ENCODE assay signal across 8 cellular contexts in the genomic region with DNA sequence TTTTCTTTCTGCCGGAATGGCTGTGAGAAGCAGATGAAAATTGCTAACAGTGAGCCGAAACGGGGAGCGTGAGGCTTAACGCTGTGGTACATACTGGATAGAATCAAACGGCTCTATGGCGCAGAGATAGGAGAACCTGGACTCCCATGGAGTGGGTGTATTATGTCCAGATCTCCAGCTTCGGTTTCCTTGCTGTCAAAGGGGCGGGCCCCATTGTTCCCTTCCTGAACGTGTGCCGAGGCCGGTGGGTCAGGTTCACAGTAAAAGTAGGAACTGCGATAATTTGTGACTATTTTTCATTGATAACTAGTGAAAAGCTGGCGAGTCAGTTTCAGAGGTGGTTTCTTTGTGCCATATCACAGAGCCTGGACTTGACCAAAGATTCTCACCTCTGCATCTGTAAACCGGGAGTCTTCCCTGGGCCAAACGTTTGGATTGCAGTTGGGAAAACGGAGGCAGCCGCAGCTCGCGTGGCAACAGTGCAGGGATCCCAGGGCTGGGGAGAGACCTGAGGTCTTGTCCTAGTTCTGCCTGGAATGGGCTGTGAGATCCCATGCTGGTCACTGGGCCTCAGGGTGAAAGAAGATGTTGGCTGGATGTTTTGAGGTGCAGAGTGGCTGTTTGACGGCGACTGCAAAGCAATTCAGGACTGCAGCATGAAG. TPM values are rescaled to one million over a fixed set of nuclear protein-coding genes. Genes with fewer than 3 reads are reported as not detected.
A peak's percentile ranks its signal among the peaks of the same experiment; 100 is the strongest.
DNase-seq lines count a peak whose midpoint lies in the region; ATAC-seq, FAIRE-seq and TF ChIP-seq lines count a peak whose summit lies in the region.

No MANE protein-coding gene starts in this region.

- DNase-seq in PC-9 (no peak), epithelial cell of proximal tubule (ENCODE audit: low read depth) (no peak), pancreas (no peak), OCI-M2 (lab: John Stamatoyannopoulos, UW; ENCODE audit: unreplicated experiment) (no peak), DMS 273 treated with DMSO at 0.1 percent for 48 hours (lab: John Stamatoyannopoulos, UW) (no peak), RCC 7860 (ENCODE audit: low spot score) (no peak), frontal cortex (ENCODE audit: low spot score in 2 of 2) (no peak)

- H3K4me1 ChIP-seq in ES-I3 (ENCODE audit: insufficient read depth, low read length) (0 out of 2 replicates have a peak, but pooled peaks cover 4% of the 10 kb centered on the region), PC-9 (replicated peaks; ENCODE audit: insufficient read depth) (peaks cover 36% of the 10 kb centered on the region), pancreas (peaks cover 0 to 9% (median 0%) of the 10 kb centered on the region in 3 donors)

- BruUV-seq in PC-9 (replicated peaks; lab: Mats Ljungman, UMichigan): no TSS peak

- peak overlapping the region; percentile 93 for H3K9ac ChIP-seq in ES-I3 (ENCODE audit: low read depth, low read length)

- H3K9me2 ChIP-seq in PC-9 (ENCODE audit: insufficient read depth): no peaks in the 10 kb centered on the region

- peaks cover 54% of the 10 kb centered on the region for H3F3A ChIP-seq in PC-9 (ENCODE audit: insufficient read depth, low read depth)

- H3K36me3 ChIP-seq in ES-I3 (ENCODE audit: insufficient read depth, low read length): peaks cover 33% of the 10 kb centered on the region
- H3K36me3 ChIP-seq in PC-9 (ENCODE audit: low read depth): peaks cover 42% of the 10 kb centered on the region
- H3K36me3 ChIP-seq in pancreas: peaks cover 4 to 26% (median 19%) of the 10 kb centered on the region in 3 donors

- peak overlapping the region; percentile 79 for H3K27ac ChIP-seq in PC-9
- H3K27ac ChIP-seq in pancreas: peak overlapping the region; percentile 76 to 82 (median 79)

- H3K9me3 ChIP-seq in ES-I3 (ENCODE audit: control insufficient read depth, insufficient read depth, low read length): no peaks in the 10 kb centered on the region
- H3K9me3 ChIP-seq in PC-9 (ENCODE audit: insufficient read depth, low read depth): no peaks in the 10 kb centered on the region
- no peaks in the 10 kb centered on the region for H3K9me3 ChIP-seq in pancreas

- ATAC-seq in pancreas: no peak

- intact Hi-C loops in PC-9 (cut with micrococcal nuclease; ENCODE audit: unreplicated experiment): no loop called here
- intact Hi-C loops in pancreas (cut with DNase I): loop anchor here in 1 of 3 donors (10.0 kb wide), 1 partner anchor 134 kb away; no protein-coding TSS in a partner anchor

- CTCF ChIA-PET in PC-9 (lab: Charles Lee): no interaction called here

- POLR2A ChIA-PET in PC-9 (lab: Charles Lee; ENCODE audit: unreplicated experiment): interaction anchor here (0.5 to 0.6 kb wide), 2 partner anchors 524 to 548 kb away, joined by 3 to 4 read pairs; no protein-coding TSS in a partner anchor

- H2AFZ ChIP-seq in PC-9: no peak overlapping the region

- no peaks in the 10 kb centered on the region for H3K27me3 ChIP-seq in PC-9 (ENCODE audit: insufficient read depth, low read depth)
- H3K27me3 ChIP-seq in pancreas: no peaks in the 10 kb centered on the region

- no peak for FAIRE-seq in pancreas (lab: Jason Lieb, UNC)
- no peak for FAIRE-seq in RCC 7860 (lab: Jason Lieb, UNC)
- no peak for FAIRE-seq in frontal cortex (lab: Jason Lieb, UNC)

- no peak for TF ChIP-seq CTCF in PC-9 (conservative IDR thresholded peaks at IDR 0.05)
- no peak for TF ChIP-seq CTCF in epithelial cell of proximal tubule (conservative IDR thresholded peaks at IDR 0.05; ENCODE audit: low read depth, low read length)
- TF ChIP-seq CTCF in pancreas (IDR thresholded peaks at IDR 0.05): no peak

- peaks cover 42% of the 10 kb centered on the region for H3K79me2 ChIP-seq in PC-9 (ENCODE audit: low read depth)

- H3K4me2 ChIP-seq in PC-9: peak overlapping the region; percentile 98

- peaks cover 53% of the 10 kb centered on the region for H4K20me1 ChIP-seq in PC-9 (ENCODE audit: insufficient read depth)

- peak overlapping the region; percentile 87 for H3K4me3 ChIP-seq in PC-9
- peak overlapping the region; percentile 93 for H3K4me3 ChIP-seq in epithelial cell of proximal tubule (ENCODE audit: low read depth, low read length)
- peak overlapping the region; percentile 62 to 99 (median 98) for H3K4me3 ChIP-seq in pancreas

- 1% methylated on average over 22 of the region's 22 CpGs for WGBS in pancreas, 2 donors

RNA-seq across cellular contexts. Expression of a gene that starts 0.8 kb away (rescaled TPM):
- total RNA-seq in PC-9 (2021): 1,887 and 2,038 TPM in 2 replicates
- total RNA-seq in epithelial cell of proximal tubule: 1,780 and 2,411 TPM in 2 replicates
- total RNA-seq in pancreas: 1,000 to 10,000 TPM; 1,116 to 2,379 (median 1,559) TPM
- 1,000 to 10,000 TPM; 1,339 to 1,436 TPM for polyA plus RNA-seq in pancreas
- total RNA-seq in frontal cortex: 937 TPM

RNA-seq across cellular contexts. Expression of a gene that starts 11.3 kb away (rescaled TPM):
- total RNA-seq in PC-9 (2021) (0.18 TPM in 1 of 2 replicates, not detected in the other), epithelial cell of proximal tubule (not detected in 2 replicates), pancreas (under 1 TPM in 1 of 6 donors, not detected in 5; 0.16 TPM), frontal cortex (2.9 TPM)
- polyA plus RNA-seq in pancreas: under 1 TPM in 1 of 2 donors, not detected in 1; 0.02 TPM

RNA-seq across cellular contexts. Expression of a gene that starts 12.7 kb away (rescaled TPM):
- total RNA-seq in PC-9 (2021): 13.5 and 16.2 TPM in 2 replicates
- 5.3 and 8.0 TPM in 2 replicates for total RNA-seq in epithelial cell of proximal tubule
- total RNA-seq in pancreas: 1 to 10 TPM; 1.1 to 6.6 (median 1.7) TPM
- 1 to 10 TPM; 2.9 to 4.3 TPM for polyA plus RNA-seq in pancreas
- 1.6 TPM for total RNA-seq in frontal cortex

RNA-seq across cellular contexts. Expression of a gene that starts 39.1 kb away (rescaled TPM):
- total RNA-seq in PC-9 (2021) (3.2 and 4.0 TPM in 2 replicates), epithelial cell of proximal tubule (not detected in 2 replicates), pancreas (not detected), frontal cortex (not detected)
- polyA plus RNA-seq in pancreas: not detected
